Comparison of ENCODE assay signal across 26 cellular contexts in genomic region chr2:170323743-170324142, GRCh38.
"Had no signal": no experiment of that assay in that cellular context is flagged by ENCODE, and none has a peak within 500 bp of the region (broad histone marks: within the 10 kb centered on the region; RNA-seq: fewer than 3 reads in every experiment).

No MANE protein-coding gene starts in this region.

- DNase-seq: activated CD4-positive, alpha-beta memory T cell treated with anti-CD3 and anti-CD28 coated beads for 36 hours; activated CD4-positive, alpha-beta T cell treated with anti-CD3 and anti-CD28 coated beads for 36 hours; activated CD4-positive, alpha-beta T cell treated with anti-CD3 and anti-CD28 coated beads, Interleukin-2, amount 10 ng/mL, durations not matched to agents 24 days and 14 days; activated CD4-positive, CD25-positive, alpha-beta regulatory T cell; activated CD4-positive, CD25-positive, alpha-beta regulatory T cell treated with anti-CD3 and anti-CD28 coated beads, Interleukin-2, amount 50 U/mL, for 72 hours; activated CD8-positive, alpha-beta memory T cell treated with anti-CD3 and anti-CD28 coated beads, Interleukin-2, amount 10 ng/mL, durations not matched to agents 7 days and 5 days; activated CD8-positive, alpha-beta memory T cell treated with anti-CD3 and anti-CD28 coated beads, Interleukin-2, amount 50 U/mL, for 4 hours; activated CD8-positive, alpha-beta T cell treated with anti-CD3 and anti-CD28 coated beads, Interleukin-2, amount 10 ng/mL, durations not matched to agents 7 days and 5 days; activated effector memory CD4-positive, alpha-beta T cell treated with anti-CD3 and anti-CD28 coated beads, Interleukin-2, amount 50 U/mL, for 16 hours; activated naive CD4-positive, alpha-beta T cell treated with anti-CD3 and anti-CD28 coated beads for 36 hours; activated naive CD8-positive, alpha-beta T cell treated with anti-CD3 and anti-CD28 coated beads for 36 hours; activated naive CD8-positive, alpha-beta T cell treated with anti-CD3 and anti-CD28 coated beads, Interleukin-2, amount 50 U/mL, for 24 hours; activated T-cell treated with anti-CD3 and anti-CD28 coated beads, Interleukin-2, amount 50 U/mL, for 1 hour; activated T-cell treated with anti-CD3 and anti-CD28 coated beads, Interleukin-2, amount 50 U/mL, for 48 hours; adrenal gland; aorta; dorsolateral prefrontal cortex; effector memory CD4-positive, alpha-beta T cell; endodermal cell; foreskin fibroblast; head of caudate nucleus; T-helper 2 cell had no signal

- H3K27me3 ChIP-seq: adrenal gland, breast epithelium had no signal

- FAIRE-seq: frontal cortex had no signal

- H3K4me1 ChIP-seq: adrenal gland, breast epithelium had no signal

- H3K4me3 ChIP-seq: adrenal gland, breast epithelium, coronary artery, dorsolateral prefrontal cortex had no signal

- H3K27ac ChIP-seq: adrenal gland, breast epithelium, coronary artery, dorsolateral prefrontal cortex had no signal

- H3K36me3 ChIP-seq: adrenal gland, breast epithelium had no signal

- ATAC-seq: activated CD4-positive, alpha-beta T cell treated with anti-CD3 and anti-CD28 coated beads for 36 hours; activated CD8-positive, alpha-beta memory T cell treated with anti-CD3 and anti-CD28 coated beads, Interleukin-2, amount 10 ng/mL, durations not matched to agents 7 days and 5 days; activated naive CD8-positive, alpha-beta T cell treated with anti-CD3 and anti-CD28 coated beads, Interleukin-2, amount 50 U/mL, for 24 hours; esophagus mucosa had no signal
